14 cellular contexts compared by ENCODE assay signal in the genomic region with DNA sequence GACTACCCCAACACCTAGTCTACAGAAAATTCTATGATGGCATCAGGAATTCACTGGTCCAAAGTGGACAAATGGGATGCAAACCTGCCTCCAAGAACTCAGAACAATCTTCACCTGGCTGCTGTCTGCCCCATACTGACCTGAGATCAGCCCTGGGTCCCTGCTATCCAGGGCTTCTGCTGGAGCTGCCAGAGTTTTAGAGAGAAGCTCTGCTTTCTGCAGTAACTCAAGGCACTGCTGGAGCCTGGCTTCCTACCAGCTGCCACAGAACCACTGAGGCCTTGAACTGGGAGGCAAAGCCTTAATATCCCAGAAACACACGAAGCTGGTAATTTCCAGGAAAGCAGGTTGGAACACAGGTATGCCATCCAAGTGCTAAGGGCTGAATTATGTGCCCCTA. TPM values are rescaled to one million over a fixed set of nuclear protein-coding genes. Genes with fewer than 3 reads are reported as not detected.
"Had no signal": no experiment of that assay in that cellular context is flagged by ENCODE, and none has a peak within 500 bp of the region (broad histone marks: within the 10 kb centered on the region; RNA-seq: fewer than 3 reads in every experiment).

No MANE protein-coding gene starts in this region.

- H3K36me3 ChIP-seq: sigmoid colon, suprapubic skin had no signal

- H3K9me3 Mint-ChIP-seq: activated CD4-positive, alpha-beta memory T cell treated with anti-CD3 and anti-CD28 coated beads for 36 hours; dendritic cell treated with granulocyte-macrophage colony-stimulating factor and Interleukin-4, amounts not matched to agents 40 ng/mL and 50 ng/mL, for 4 days; naive thymus-derived CD8-positive, alpha-beta T cell; T-helper 2 cell treated with Interferon-gamma antibody and Interleukin-4, amounts not matched to agents 5 μg/mL and 100 μg/mL, for 36 hours had no signal

- H3K27ac Mint-ChIP-seq: activated CD4-positive, alpha-beta memory T cell treated with anti-CD3 and anti-CD28 coated beads for 36 hours; dendritic cell treated with granulocyte-macrophage colony-stimulating factor and Interleukin-4, amounts not matched to agents 40 ng/mL and 50 ng/mL, for 4 days; T-helper 2 cell treated with Interferon-gamma antibody and Interleukin-4, amounts not matched to agents 5 μg/mL and 100 μg/mL, for 36 hours had no signal

- H3K9me3 ChIP-seq: sigmoid colon, suprapubic skin had no signal

- ATAC-seq: naive thymus-derived CD8-positive, alpha-beta T cell; stimulated activated naive CD8-positive, alpha-beta T cell treated with anti-CD3 and anti-CD28 coated beads, Interleukin-15, Interleukin-2, amounts not matched to agents 100 U/mL and 50 U/mL, for 24 hours had no signal

- H3K27me3 ChIP-seq: sigmoid colon, suprapubic skin had no signal

- H3K4me3 ChIP-seq: lung, sigmoid colon, suprapubic skin had no signal

- H3K27ac ChIP-seq: sigmoid colon, suprapubic skin had no signal

- H3K4me3 Mint-ChIP-seq: activated CD4-positive, alpha-beta memory T cell treated with anti-CD3 and anti-CD28 coated beads for 36 hours; dendritic cell treated with granulocyte-macrophage colony-stimulating factor and Interleukin-4, amounts not matched to agents 40 ng/mL and 50 ng/mL, for 4 days; T-helper 2 cell treated with Interferon-gamma antibody and Interleukin-4, amounts not matched to agents 5 μg/mL and 100 μg/mL, for 36 hours had no signal

- DNase-seq: activated CD4-positive, alpha-beta memory T cell treated with anti-CD3 and anti-CD28 coated beads for 36 hours; activated CD4-positive, CD25-positive, alpha-beta regulatory T cell treated with anti-CD3 and anti-CD28 coated beads, Interleukin-2, amount 50 U/mL, for 72 hours; activated naive CD4-positive, alpha-beta T cell; erythroblast; hippocampal formation; naive thymus-derived CD8-positive, alpha-beta T cell; nucleus accumbens; sigmoid colon; stimulated activated naive CD8-positive, alpha-beta T cell treated with anti-CD3 and anti-CD28 coated beads, Interleukin-15, Interleukin-2, amounts not matched to agents 100 U/mL and 50 U/mL, for 24 hours; SW 1271 had no signal

- H3K27me3 Mint-ChIP-seq: activated CD4-positive, alpha-beta memory T cell treated with anti-CD3 and anti-CD28 coated beads for 36 hours; dendritic cell treated with granulocyte-macrophage colony-stimulating factor and Interleukin-4, amounts not matched to agents 40 ng/mL and 50 ng/mL, for 4 days; naive thymus-derived CD8-positive, alpha-beta T cell had no signal

RNA-seq across cellular contexts. Expression of gene CHST6, which starts 38.3 kb away (rescaled TPM):
- total RNA-seq: activated CD4-positive, alpha-beta memory T cell treated with anti-CD3 and anti-CD28 coated beads for 36 hours; naive thymus-derived CD8-positive, alpha-beta T cell had no signal
